In genomic region chr1:157136133-157136532, GRCh38 we compare ENCODE assay signal across 11 cellular contexts. TPM values are rescaled to one million over a fixed set of nuclear protein-coding genes. Genes with fewer than 3 reads are reported as not detected.
A peak's percentile ranks its signal among the peaks of the same experiment; 100 is the strongest.
DNase-seq lines count a peak whose midpoint lies in the region; ATAC-seq and TF ChIP-seq lines count a peak whose summit lies in the region.
"Had no signal": no experiment of that assay in that cellular context is flagged by ENCODE, and none has a peak within 500 bp of the region (broad histone marks: within the 10 kb centered on the region; RNA-seq: fewer than 3 reads in every experiment).

No MANE protein-coding gene starts in this region.

- no peak overlapping the region for H3K27ac Mint-ChIP-seq in activated naive CD4-positive, alpha-beta T cell treated with anti-CD3 and anti-CD28 coated beads for 36 hours
- H3K27ac Mint-ChIP-seq in activated B cell treated with CpG ODN at 0.5 μM for 24 hours (no peak overlapping the region), type B pancreatic cell (peak overlapping the region; percentile 98)

- H3K4me3 Mint-ChIP-seq in activated naive CD4-positive, alpha-beta T cell treated with anti-CD3 and anti-CD28 coated beads for 36 hours, result peak overlapping the region; percentile 96
- H3K4me3 Mint-ChIP-seq in activated B cell treated with CpG ODN at 0.5 μM for 24 hours, result peak overlapping the region; percentile 13
- peak overlapping the region; percentile 96 for H3K4me3 Mint-ChIP-seq in type B pancreatic cell

- POLR2A ChIA-PET in activated B cell treated with CpG ODN at 0.5 μM for 24 hours (lab: Charles Lee), result no interaction called here

- no peak overlapping the region for H3K9ac ChIP-seq in iPS-18a (ENCODE audit: low read length)

- no peaks in the 10 kb centered on the region for H3K9me3 ChIP-seq in iPS-18a (ENCODE audit: control insufficient read depth, low read depth, low read length)
- H3K9me3 ChIP-seq: heart left ventricle, thyroid gland had no signal

- intact Hi-C loops in activated naive CD4-positive, alpha-beta T cell treated with anti-CD3 and anti-CD28 coated beads for 36 hours (cut with micrococcal nuclease), result loop anchor here (5.0 to 10.0 kb wide), 3 partner anchors 319 to 1879 kb away; partner anchors contain the start of genes MEF2D and SH2D2A
- intact Hi-C loops in activated B cell treated with CpG ODN at 0.5 μM for 24 hours (cut with micrococcal nuclease), result no loop called here

- CTCF ChIA-PET in activated naive CD4-positive, alpha-beta T cell treated with anti-CD3 and anti-CD28 coated beads for 36 hours (lab: Charles Lee), result interaction anchor here (0.5 to 5.5 kb wide), 6 partner anchors 10 to 46 kb away, joined by 3 to 45 read pairs (median 4); no protein-coding TSS in a partner anchor
- CTCF ChIA-PET in activated B cell treated with CpG ODN at 0.5 μM for 24 hours (lab: Charles Lee), result interaction anchor here (1.0 to 1.9 kb wide), 2 partner anchors 20 to 46 kb away, joined by 3 to 6 read pairs; no protein-coding TSS in a partner anchor

- no peaks in the 10 kb centered on the region for H3K9me3 Mint-ChIP-seq in activated naive CD4-positive, alpha-beta T cell treated with anti-CD3 and anti-CD28 coated beads for 36 hours
- H3K9me3 Mint-ChIP-seq in activated B cell treated with CpG ODN at 0.5 μM for 24 hours, result no peaks in the 10 kb centered on the region
- H3K9me3 Mint-ChIP-seq in type B pancreatic cell, result no peaks in the 10 kb centered on the region

- peaks cover 33% of the 10 kb centered on the region for H3K4me1 ChIP-seq in iPS-18a (ENCODE audit: control insufficient read depth, low read depth, low read length)

- H3K4me1 Mint-ChIP-seq in activated naive CD4-positive, alpha-beta T cell treated with anti-CD3 and anti-CD28 coated beads for 36 hours (ENCODE audit: low read depth), result peaks cover 72% of the 10 kb centered on the region
- H3K4me1 Mint-ChIP-seq in activated B cell treated with CpG ODN at 0.5 μM for 24 hours (peaks cover 41% of the 10 kb centered on the region), type B pancreatic cell (ENCODE audit: unreplicated experiment) (peaks cover 47% of the 10 kb centered on the region)

- no peak overlapping the region for H3K27ac ChIP-seq in iPS-18a (ENCODE audit: low read length)

- no peaks in the 10 kb centered on the region for H3K27me3 ChIP-seq in iPS-18a (ENCODE audit: control insufficient read depth, insufficient read depth, low read length)
- H3K27me3 ChIP-seq: heart left ventricle, thyroid gland had no signal

- DNase-seq in activated naive CD4-positive, alpha-beta T cell treated with anti-CD3 and anti-CD28 coated beads for 36 hours, result peak; percentile 27
- DNase-seq in activated naive CD4-positive, alpha-beta T cell (lab: John Stamatoyannopoulos, UW), result no peak
- no peak for DNase-seq in activated B cell treated with CpG ODN at 0.5 μM for 24 hours
- DNase-seq in type B pancreatic cell (ENCODE audit: extremely low spot score, unreplicated experiment), result no peak
- DNase-seq in stimulated activated CD4-positive, alpha-beta T cell treated with anti-CD3 and anti-CD28 coated beads, Interleukin-4, amount 100 ng/mL, for 4 hours, result no peak
- DNase-seq in iPS-NIHi7 (ENCODE audit: extremely low spot score), result no peak
- DNase-seq: DMS 273 treated with DMSO at 0.1 percent for 48 hours, heart left ventricle, thyroid gland had no signal

- peaks cover 50% of the 10 kb centered on the region for H3K36me3 ChIP-seq in iPS-18a (ENCODE audit: control insufficient read depth, low read depth, low read length)

- TF ChIP-seq CTCF in activated B cell treated with CpG ODN at 0.5 μM for 24 hours (IDR thresholded peaks at IDR 0.05) (no peak), type B pancreatic cell (conservative IDR thresholded peaks at IDR 0.05) (no peak)

- peaks cover 46% of the 10 kb centered on the region for H3K36me3 Mint-ChIP-seq in activated naive CD4-positive, alpha-beta T cell treated with anti-CD3 and anti-CD28 coated beads for 36 hours (ENCODE audit: low read depth)
- H3K36me3 Mint-ChIP-seq in activated B cell treated with CpG ODN at 0.5 μM for 24 hours (ENCODE audit: low read depth) (peaks cover 62% of the 10 kb centered on the region), type B pancreatic cell (peaks cover 33% of the 10 kb centered on the region)

- ATAC-seq in activated B cell treated with CpG ODN at 0.5 μM for 24 hours (ENCODE audit: low read depth) (no peak), GM21367 (IDR thresholded peaks at IDR 0.05; ENCODE audit: unreplicated experiment) (no peak)
- ATAC-seq: heart left ventricle had no signal

- H3K4me3 ChIP-seq in iPS-18a (ENCODE audit: low read length), result peak overlapping the region; percentile 76

- no peaks in the 10 kb centered on the region for H3K27me3 Mint-ChIP-seq in activated naive CD4-positive, alpha-beta T cell treated with anti-CD3 and anti-CD28 coated beads for 36 hours (ENCODE audit: low read depth)
- H3K27me3 Mint-ChIP-seq in activated B cell treated with CpG ODN at 0.5 μM for 24 hours (no peaks in the 10 kb centered on the region), type B pancreatic cell (no peaks in the 10 kb centered on the region)

RNA-seq across cellular contexts. Expression of gene ETV3, which starts 2.1 kb away (rescaled TPM):
- total RNA-seq in activated naive CD4-positive, alpha-beta T cell treated with anti-CD3 and anti-CD28 coated beads for 36 hours, result 10 to 100 TPM; 23.2 to 23.3 TPM
- total RNA-seq in activated B cell treated with CpG ODN at 0.5 μM for 24 hours (26.6 and 31.3 TPM in 2 replicates), type B pancreatic cell (ENCODE audit: low replicate concordance) (41.0 and 90.4 TPM in 2 replicates)

RNA-seq across cellular contexts. Expression of gene ETV3L, which starts 36.5 kb away (rescaled TPM):
- total RNA-seq in activated naive CD4-positive, alpha-beta T cell treated with anti-CD3 and anti-CD28 coated beads for 36 hours, result not detected
- total RNA-seq in activated B cell treated with CpG ODN at 0.5 μM for 24 hours (0.29 TPM in 1 of 2 replicates, not detected in the other), type B pancreatic cell (ENCODE audit: low replicate concordance) (not detected in 2 replicates)
- total RNA-seq: heart left ventricle, thyroid gland had no signal

Comparison
In these comparisons a context has a peak if more than half of its experiments do, and no peak if none do; other contexts are left out.
1. H3K4me3 Mint-ChIP-seq: peak in every context shown above with its lines; median percentile 96 in activated naive CD4-positive, alpha-beta T cell treated with anti-CD3 and anti-CD28 coated beads for 36 hours; 96 in type B pancreatic cell; 13 in activated B cell treated with CpG ODN at 0.5 μM for 24 hours.